In the genomic region with DNA sequence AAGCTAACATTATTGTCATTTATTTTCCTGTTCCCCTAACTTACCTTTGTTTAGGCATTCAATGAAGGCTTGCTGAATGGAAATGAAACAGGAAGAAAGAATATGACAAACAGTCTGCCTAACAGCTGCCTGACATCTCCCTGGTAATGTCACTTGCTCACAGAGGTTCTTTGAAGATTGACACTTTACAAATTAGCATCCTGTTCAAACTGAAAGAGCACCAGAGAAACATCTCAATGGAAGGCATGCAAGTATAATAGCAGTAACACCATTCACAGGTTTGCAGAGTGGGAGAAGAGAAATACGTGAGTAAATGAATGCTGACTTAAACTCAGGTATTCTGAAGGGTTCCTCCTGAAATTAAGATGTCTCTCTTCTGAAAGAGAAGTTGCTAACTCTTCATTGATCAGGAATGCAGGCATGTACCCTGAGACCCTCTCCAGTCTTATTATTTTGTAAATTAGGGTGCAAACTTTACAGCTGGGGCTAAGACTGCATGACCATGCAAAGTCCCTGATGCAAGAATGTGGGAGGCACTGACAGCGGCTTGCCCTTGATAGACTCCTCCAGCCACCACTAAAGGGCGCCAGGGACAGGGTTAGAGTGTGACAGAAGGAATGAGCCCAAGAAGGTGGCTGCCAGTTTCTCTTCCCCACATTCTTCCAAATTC, we compare ENCODE assay signal across 20 cellular contexts. TPM values are rescaled to one million over a fixed set of nuclear protein-coding genes. Genes with fewer than 3 reads are reported as not detected.
DNase-seq lines count a peak whose midpoint lies in the region; ATAC-seq, FAIRE-seq and TF ChIP-seq lines count a peak whose summit lies in the region.
"Had no signal": no experiment of that assay in that cellular context is flagged by ENCODE, and none has a peak within 500 bp of the region (broad histone marks: within the 10 kb centered on the region; RNA-seq: fewer than 3 reads in every experiment).

No MANE protein-coding gene starts in this region.

- no peak for TF ChIP-seq POLR2A in HepG2 (IDR thresholded peaks at IDR 0.05; ENCODE audit: insufficient read depth in 1 of 2, low read depth in 2 of 2, low read length in 2 of 2)

- CTCF ChIA-PET in HepG2 (lab: Yijun Ruan, JAX; ENCODE audit: low intra/inter-chr PET ratio, low total read pairs), result no interaction called here

- peaks cover 37% of the 10 kb centered on the region for H3K79me2 ChIP-seq in HepG2 (ENCODE audit: insufficient read depth, low read length)

- TF ChIP-seq CTCF in HepG2 (CRISPR knock-in tag; IDR thresholded peaks at IDR 0.05), result peak; percentile 41

- BruUV-seq in HepG2 (replicated peaks; lab: Mats Ljungman, UMichigan), result no TSS peak

- no peak for FAIRE-seq in HepG2 (lab: Jason Lieb, UNC)

- TF ChIP-seq EP300 in HepG2 (IDR thresholded peaks at IDR 0.05; ENCODE audit: low read depth in 2 of 2, low read length in 2 of 2) (no peak), HepG2 (CRISPR knock-in tag; IDR thresholded peaks at IDR 0.05; ENCODE audit: borderline replicate concordance) (no peak)

- H3K27ac ChIP-seq in HepG2 (ENCODE audit: extremely low read length, insufficient read depth, low read length), result peak overlapping the region; percentile 95
- H3K27ac ChIP-seq: adrenal gland, skin epidermis had no signal

- no peak overlapping the region for H2AFZ ChIP-seq in HepG2 (ENCODE audit: low read length)

- no peaks in the 10 kb centered on the region for H3K9me3 ChIP-seq in HepG2 (ENCODE audit: low read length)
- H3K9me3 ChIP-seq: adrenal gland had no signal

- no peaks in the 10 kb centered on the region; a peak in 1 of 5 replicates for H3K27me3 ChIP-seq in HepG2 (ENCODE audit: control insufficient read depth in 1 of 2, insufficient read depth in 2 of 2, low read length in 2 of 2)
- H3K27me3 ChIP-seq: adrenal gland had no signal

- H3K36me3 ChIP-seq in HepG2 (replicated peaks in 1 of 2; ENCODE audit: control insufficient read depth in 1 of 2, insufficient read depth in 2 of 2, low read length in 2 of 2), result peaks cover 2 to 6% of the 10 kb centered on the region in 2 experiments; a peak in 2 of 5 replicates
- H3K36me3 ChIP-seq: adrenal gland had no signal

- intact Hi-C loops in HepG2 (cut with micrococcal nuclease; ENCODE audit: unreplicated experiment), result loop anchor here (2.0 to 5.0 kb wide), 3 partner anchors 34 to 504 kb away; no protein-coding TSS in a partner anchor

- DNase-seq in OCI-M1 (lab: John Stamatoyannopoulos, UW) (peak; percentile 40), HepG2 (ENCODE audit: low spot score) (no peak), cerebellar cortex (ENCODE audit: low spot score) (no peak), NCI-H2107 (lab: John Stamatoyannopoulos, UW) (no peak), NAMALWA (ENCODE audit: low spot score) (no peak)
- DNase-seq: activated CD4-positive, alpha-beta T cell treated with anti-CD3 and anti-CD28 coated beads, Interleukin-2, amount 50 U/mL, for 1 hour; adrenal gland; CD4-positive, alpha-beta T cell; head of caudate nucleus; Kasumi-1; mammary epithelial cell; NCI-H1417 treated with DMSO at 0.1 percent for 48 hours; NCI-H526; Right ventricle myocardium superior; stimulated activated CD4-positive, alpha-beta T cell treated with anti-CD3 and anti-CD28 coated beads, Interleukin-2, amount 100 ng/mL, for 24 hours; stimulated activated naive CD4-positive, alpha-beta T cell treated with Interleukin-2 at 50 U/mL for 16 hours had no signal

- H3K4me1 ChIP-seq in HepG2 (ENCODE audit: insufficient read depth, low read length), result peaks cover 91% of the 10 kb centered on the region

- ATAC-seq in GM18517 (IDR thresholded peaks at IDR 0.05; ENCODE audit: unreplicated experiment), result peak; percentile 52
- peak; percentile 66 for ATAC-seq in HG03159 (IDR thresholded peaks at IDR 0.05; ENCODE audit: unreplicated experiment)
- ATAC-seq in HepG2, result no peak

- H3K4me2 ChIP-seq in HepG2 (ENCODE audit: low read depth, low read length), result peak overlapping the region; percentile 95

- H3K9ac ChIP-seq in HepG2 (ENCODE audit: insufficient read depth, low read depth, low read length), result no peak overlapping the region

- 89% methylated on average over 3 of the region's 3 CpGs for WGBS in HepG2 (ENCODE audit: low lambda C conversion rate)

- POLR2A ChIA-PET in HepG2 (lab: Yijun Ruan, JAX), result interaction anchor here (0.9 to 5.3 kb wide), 4 partner anchors 9 to 38 kb away, joined by 3 to 175 read pairs (median 6); no protein-coding TSS in a partner anchor

- TF ChIP-seq RAD21 in HepG2 (CRISPR knock-in tag; IDR thresholded peaks at IDR 0.05), result no peak

- in situ Hi-C loops in HepG2 (cut with HindIII; ENCODE audit: extremely low pct_ligation_motif_present, low pct_unique_long_range_greater_than_20kb), result no loop called here

- no peaks in the 10 kb centered on the region for H4K20me1 ChIP-seq in HepG2 (ENCODE audit: insufficient read depth, low read length)

- peak overlapping the region in 1 of 3 experiments; percentile 83; a peak in 1 of 6 replicates for H3K4me3 ChIP-seq in HepG2 (replicated peaks in 1 of 3; ENCODE audit: insufficient read depth in 1 of 3, low read depth in 2 of 3, low read length in 3 of 3)
- H3K4me3 ChIP-seq: adrenal gland, skin epidermis had no signal

TF ChIP-seq in HepG2, 621 proteins besides CTCF, POLR2A, EP300 and RAD21 (continues in another document):
- 0 out of 2 replicates have a peak, but pooled peaks have one; percentile 46 for TF ChIP-seq ZSCAN29 (CRISPR knock-in tag; conservative IDR thresholded peaks at IDR 0.05)
- 0 out of 2 replicates have a peak, but pooled peaks have one; percentile 43 for TF ChIP-seq ZSCAN5A (CRISPR knock-in tag; IDR thresholded peaks at IDR 0.05; ENCODE audit: borderline replicate concordance)
- no peak for TF ChIP-seq ZNF891 (CRISPR knock-in tag; IDR thresholded peaks at IDR 0.05)
- TF ChIP-seq, protein P1, sequence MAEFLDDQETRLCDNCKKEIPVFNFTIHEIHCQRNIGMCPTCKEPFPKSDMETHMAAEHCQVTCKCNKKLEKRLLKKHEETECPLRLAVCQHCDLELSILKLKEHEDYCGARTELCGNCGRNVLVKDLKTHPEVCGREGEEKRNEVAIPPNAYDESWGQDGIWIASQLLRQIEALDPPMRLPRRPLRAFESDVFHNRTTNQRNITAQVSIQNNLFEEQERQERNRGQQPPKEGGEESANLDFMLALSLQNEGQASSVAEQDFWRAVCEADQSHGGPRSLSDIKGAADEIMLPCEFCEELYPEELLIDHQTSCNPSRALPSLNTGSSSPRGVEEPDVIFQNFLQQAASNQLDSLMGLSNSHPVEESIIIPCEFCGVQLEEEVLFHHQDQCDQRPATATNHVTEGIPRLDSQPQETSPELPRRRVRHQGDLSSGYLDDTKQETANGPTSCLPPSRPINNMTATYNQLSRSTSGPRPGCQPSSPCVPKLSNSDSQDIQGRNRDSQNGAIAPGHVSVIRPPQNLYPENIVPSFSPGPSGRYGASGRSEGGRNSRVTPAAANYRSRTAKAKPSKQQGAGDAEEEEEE (CRISPR knock-in tag; IDR thresholded peaks at IDR 0.05; ENCODE audit: borderline replicate concordance), result peak; percentile 73; the same call in 1 of the 2 replicates
- TF ChIP-seq HDAC1 (CRISPR knock-in tag; IDR thresholded peaks at IDR 0.05), result no peak
- no peak for TF ChIP-seq TEF (CRISPR knock-in tag; IDR thresholded peaks at IDR 0.05)
- TF ChIP-seq SOX5 (CRISPR knock-in tag; IDR thresholded peaks at IDR 0.05; ENCODE audit: borderline replicate concordance), result 0 out of 2 replicates have a peak, but pooled peaks have one; percentile 23
- TF ChIP-seq PRPF4 (IDR thresholded peaks at IDR 0.05; ENCODE audit: low read depth, low read length, poor library complexity, severe bottlenecking), result no peak
- TF ChIP-seq SRSF4 (IDR thresholded peaks at IDR 0.05; ENCODE audit: low read depth, low read length, poor library complexity, severe bottlenecking), result no peak

RNA-seq across cellular contexts. Expression of gene SMLR1, which starts 1.3 kb away (rescaled TPM):
- total RNA-seq in HepG2 (2016; rRNA removed; fragmentation: Illumina TruSeq; extraction: Trizol), result 97.8 and 104 TPM in 2 replicates
- 41.9 and 46.7 TPM in 2 replicates for total RNA-seq in HepG2 (2016; cell fraction: cytosol; rRNA removed; fragmentation: Illumina TruSeq; extraction: Trizol; ENCODE audit: low read depth)
- total RNA-seq in HepG2 (2016; cell fraction: insoluble cytoplasmic fraction; rRNA removed; fragmentation: Illumina TruSeq; extraction: Trizol), result 92.4 and 106 TPM in 2 replicates
- 60.2 and 61.3 TPM in 2 replicates for total RNA-seq in HepG2 (2016; cell fraction: membrane; rRNA removed; fragmentation: Illumina TruSeq; extraction: Trizol)
- total RNA-seq in HepG2 (2016; cell fraction: nucleus; rRNA removed; fragmentation: Illumina TruSeq; extraction: Trizol), result 91.8 and 97.0 TPM in 2 replicates
- 37.9 and 41.8 TPM in 2 replicates for polyA plus RNA-seq in HepG2 (2011; rRNA removed)
- 28.9 and 39.2 TPM in 2 replicates for polyA plus RNA-seq in HepG2 (2011; cell fraction: cytosol; rRNA removed)
- polyA plus RNA-seq in HepG2 (2011; cell fraction: nucleus; rRNA removed), result 42.3 and 58.0 TPM in 2 replicates
- 67.5 and 98.6 TPM in 2 replicates for polyA plus RNA-seq in HepG2 (2012)
- polyA plus RNA-seq in HepG2 (2016; cell fraction: cytosol; fragmentation: Illumina TruSeq; extraction: Trizol; ENCODE audit: low read depth), result 32.8 and 42.1 TPM in 2 replicates
- polyA plus RNA-seq in HepG2 (2016; cell fraction: insoluble cytoplasmic fraction; fragmentation: Illumina TruSeq; extraction: Trizol; ENCODE audit: low read depth), result 87.1 and 90.1 TPM in 2 replicates
- polyA plus RNA-seq in HepG2 (2016; cell fraction: membrane; fragmentation: Illumina TruSeq; extraction: Trizol; ENCODE audit: low read depth), result 46.2 and 48.8 TPM in 2 replicates
- polyA plus RNA-seq in HepG2 (2016; cell fraction: nucleus; fragmentation: Illumina TruSeq; extraction: Trizol; ENCODE audit: insufficient read depth, low read depth), result 109 and 122 TPM in 2 replicates
- polyA minus RNA-seq in HepG2 (2011; rRNA and poly(A)+ RNA removed; ENCODE audit: low replicate concordance), result 57.4 TPM in 1 of 2 replicates, not detected in the other
- polyA minus RNA-seq in HepG2 (2011; cell fraction: cytosol; rRNA and poly(A)+ RNA removed), result 15.2 and 17.4 TPM in 2 replicates
- 124 and 145 TPM in 2 replicates for polyA minus RNA-seq in HepG2 (2011; cell fraction: nucleus; rRNA and poly(A)+ RNA removed)
- total RNA-seq: CD4-positive, alpha-beta T cell; kidney epithelial cell; mammary epithelial cell; Right ventricle myocardium superior had no signal
- polyA plus RNA-seq: mammary epithelial cell had no signal
